In the genomic region with DNA sequence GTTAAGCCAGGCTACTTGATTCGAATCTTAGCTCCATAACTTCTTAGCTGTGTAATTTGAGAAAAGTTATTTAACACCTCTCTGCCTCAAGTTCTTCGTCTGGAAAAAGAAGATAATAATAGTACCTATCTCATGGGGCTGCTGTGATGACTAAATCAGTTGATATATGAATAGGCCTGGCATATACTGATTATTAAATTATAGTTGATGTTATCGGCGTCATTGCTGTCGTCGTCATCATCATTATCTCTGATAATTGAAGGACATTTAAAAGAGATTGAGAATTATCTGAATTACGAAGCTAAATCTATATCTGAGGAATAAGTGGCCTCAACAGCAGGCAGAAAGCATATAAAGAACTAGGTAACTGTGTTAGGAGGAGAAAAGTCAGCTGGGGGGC, we compare ENCODE assay signal across 26 cellular contexts.
"Had no signal": no experiment of that assay in that cellular context is flagged by ENCODE, and none has a peak within 500 bp of the region (broad histone marks: within the 10 kb centered on the region; RNA-seq: fewer than 3 reads in every experiment).

No MANE protein-coding gene starts in this region.

- H3K4me1 ChIP-seq: SJSA1 had no signal

- H3K36me3 ChIP-seq: SJSA1, WERI-Rb-1 had no signal

- DNase-seq: activated CD4-positive, alpha-beta memory T cell treated with anti-CD3 and anti-CD28 coated beads, Interleukin-2, amount 10 ng/mL, durations not matched to agents 7 days and 5 days; activated CD4-positive, alpha-beta T cell treated with anti-CD3 and anti-CD28 coated beads for 1 hour; activated CD4-positive, alpha-beta T cell treated with anti-CD3 and anti-CD28 coated beads for 48 hours; activated CD4-positive, CD25-positive, alpha-beta regulatory T cell; activated CD8-positive, alpha-beta memory T cell treated with anti-CD3 and anti-CD28 coated beads for 24 hours; activated CD8-positive, alpha-beta memory T cell treated with anti-CD3 and anti-CD28 coated beads, Interleukin-2, amount 10 ng/mL, durations not matched to agents 7 days and 5 days; activated CD8-positive, alpha-beta memory T cell treated with anti-CD3 and anti-CD28 coated beads, Interleukin-2, amount 50 U/mL, for 48 hours; activated effector memory CD4-positive, alpha-beta T cell treated with Interleukin-2 at 50 U/mL for 16 hours; activated naive CD4-positive, alpha-beta T cell treated with anti-CD3 and anti-CD28 coated beads, Interleukin-2, amount 10 ng/mL, durations not matched to agents 7 days and 5 days; activated naive CD8-positive, alpha-beta T cell treated with anti-CD3 and anti-CD28 coated beads, Interleukin-2, amount 50 U/mL, for 24 hours; activated T-cell treated with anti-CD3 and anti-CD28 coated beads, Interleukin-2, amount 50 U/mL, for 48 hours; anterior cingulate cortex; central memory CD4-positive, alpha-beta T cell; NCI-H1092 treated with DMSO at 0.1 percent for 48 hours; NCI-H187; NCI-H2029 treated with DMSO at 0.1 percent for 48 hours; NCI-H2107; NCI-H2171; NCI-H510A; NCI-H526; NCI-H774; SHP77 treated with DMSO at 0.1 percent for 48 hours; T1000 had no signal

- H3K4me3 ChIP-seq: SJSA1 had no signal

- ATAC-seq: activated CD8-positive, alpha-beta memory T cell treated with anti-CD3 and anti-CD28 coated beads, Interleukin-2, amount 10 ng/mL, durations not matched to agents 7 days and 5 days; activated naive CD8-positive, alpha-beta T cell treated with anti-CD3 and anti-CD28 coated beads, Interleukin-2, amount 50 U/mL, for 24 hours; Panc1 had no signal

- H3K27me3 ChIP-seq: SJSA1 had no signal

- H3K9me3 ChIP-seq: SJSA1 had no signal

- H3K27ac ChIP-seq: SJSA1, WERI-Rb-1 had no signal
